8 cellular contexts compared by ENCODE assay signal in genomic region chr10:73591935-73592699, GRCh38. TPM values are rescaled to one million over a fixed set of nuclear protein-coding genes. Genes with fewer than 3 reads are reported as not detected.
DNase-seq lines count a peak whose midpoint lies in the region; ATAC-seq lines count a peak whose summit lies in the region.

No MANE protein-coding gene starts in this region.

- in situ Hi-C loops in GM23248 (cut with MboI), result no loop called here

- H2AFZ ChIP-seq in GM23248, result peak overlapping the region; percentile 52

- H3K36me3 Mint-ChIP-seq in stimulated activated effector memory CD8-positive, alpha-beta T cell treated with anti-CD3 and anti-CD28 coated beads, Interleukin-12 subunit alpha, Interleukin-12 subunit beta, amount 100 ng/mL, for 72 hours, result no peaks in the 10 kb centered on the region

- H3K9me2 ChIP-seq in GM23248 (ENCODE audit: insufficient read depth), result no peaks in the 10 kb centered on the region

- peak; percentile 43 for ATAC-seq in stimulated activated effector memory CD8-positive, alpha-beta T cell treated with anti-CD3 and anti-CD28 coated beads, Interleukin-12 subunit alpha, Interleukin-12 subunit beta, amount 100 ng/mL, for 72 hours
- ATAC-seq in GM18868 (IDR thresholded peaks at IDR 0.05; ENCODE audit: unreplicated experiment), result no peak
- no peak for ATAC-seq in GM19463 (IDR thresholded peaks at IDR 0.05; ENCODE audit: unreplicated experiment)

- no peaks in the 10 kb centered on the region for H4K20me1 ChIP-seq in BLaER1
- H4K20me1 ChIP-seq in GM23248 (ENCODE audit: insufficient read depth), result no peaks in the 10 kb centered on the region

- no peaks in the 10 kb centered on the region for H3K36me3 ChIP-seq in BLaER1
- no peaks in the 10 kb centered on the region for H3K36me3 ChIP-seq in GM23248 (ENCODE audit: low read depth)
- H3K36me3 ChIP-seq in NT2/D1 (ENCODE audit: insufficient read depth, insufficient read length, low read length), result no peaks in the 10 kb centered on the region

- no peak overlapping the region; the same call in 1 of the 2 replicates for H3K9ac ChIP-seq in BLaER1
- H3K9ac ChIP-seq in GM23248, result peak overlapping the region; percentile 48
- H3K9ac ChIP-seq in NT2/D1 (ENCODE audit: insufficient read length, low read depth), result no peak overlapping the region

- H3K4me1 Mint-ChIP-seq in stimulated activated effector memory CD8-positive, alpha-beta T cell treated with anti-CD3 and anti-CD28 coated beads, Interleukin-12 subunit alpha, Interleukin-12 subunit beta, amount 100 ng/mL, for 72 hours, result peaks cover 13% of the 10 kb centered on the region

- no peaks in the 10 kb centered on the region for H3K9me3 ChIP-seq in BLaER1
- no peaks in the 10 kb centered on the region for H3K9me3 ChIP-seq in GM23248 (ENCODE audit: low read depth)
- H3K9me3 ChIP-seq in NT2/D1 (ENCODE audit: insufficient read depth, low read length), result no peaks in the 10 kb centered on the region

- peak overlapping the region; percentile 42 for H3K4me3 Mint-ChIP-seq in stimulated activated effector memory CD8-positive, alpha-beta T cell treated with anti-CD3 and anti-CD28 coated beads, Interleukin-12 subunit alpha, Interleukin-12 subunit beta, amount 100 ng/mL, for 72 hours

- H3F3A ChIP-seq in GM23248 (ENCODE audit: insufficient read depth), result peaks cover 17% of the 10 kb centered on the region; the same call in 1 of the 2 replicates

- H3K4me3 ChIP-seq in BLaER1, result no peak overlapping the region
- H3K4me3 ChIP-seq in GM23248, result peak overlapping the region; percentile 33
- H3K4me3 ChIP-seq in NT2/D1 (ENCODE audit: insufficient read length, low read depth), result no peak overlapping the region

- 59 to 75% methylated on average over 3 of the region's 3 CpGs for WGBS in GM23248 (ENCODE audit: low coverage in 1 of 2, low lambda C conversion rate in 2 of 2, missing lambda C conversion rate in 2 of 2), 2 experiments

- no peaks in the 10 kb centered on the region for H3K27me3 ChIP-seq in BLaER1
- no peaks in the 10 kb centered on the region for H3K27me3 ChIP-seq in GM23248 (replicated peaks; ENCODE audit: insufficient read depth)
- H3K27me3 ChIP-seq in NT2/D1 (ENCODE audit: insufficient read depth, insufficient read length), result no peaks in the 10 kb centered on the region

- H3K27ac ChIP-seq in BLaER1 (no peak overlapping the region), GM23248 (peak overlapping the region; percentile 37)

- H3K27ac Mint-ChIP-seq in stimulated activated effector memory CD8-positive, alpha-beta T cell treated with anti-CD3 and anti-CD28 coated beads, Interleukin-12 subunit alpha, Interleukin-12 subunit beta, amount 100 ng/mL, for 72 hours, result peak overlapping the region; percentile 77

- DNase-seq in GM23248, result peak; percentile 16
- peak; percentile 63 for DNase-seq in NT2/D1 (ENCODE audit: low read depth, low spot score)
- DNase-seq in cerebellar cortex (ENCODE audit: low spot score), result peak; percentile 18
- peak; percentile 67 for DNase-seq in kidney glomerular epithelial cell (lab: John Stamatoyannopoulos, UW)
- DNase-seq in stimulated activated effector memory CD8-positive, alpha-beta T cell treated with anti-CD3 and anti-CD28 coated beads, Interleukin-12 subunit alpha, Interleukin-12 subunit beta, amount 100 ng/mL, for 72 hours (ENCODE audit: low spot score in 2 of 2), result no peak

- H3K9me3 Mint-ChIP-seq in stimulated activated effector memory CD8-positive, alpha-beta T cell treated with anti-CD3 and anti-CD28 coated beads, Interleukin-12 subunit alpha, Interleukin-12 subunit beta, amount 100 ng/mL, for 72 hours, result no peaks in the 10 kb centered on the region

- H3K79me2 ChIP-seq in GM23248 (ENCODE audit: insufficient read depth), result no peaks in the 10 kb centered on the region

- H3K4me1 ChIP-seq in BLaER1, result peaks cover 18% of the 10 kb centered on the region
- peaks cover 39% of the 10 kb centered on the region for H3K4me1 ChIP-seq in GM23248 (ENCODE audit: insufficient read depth)
- H3K4me1 ChIP-seq in NT2/D1 (ENCODE audit: insufficient read depth, insufficient read length), result no peaks in the 10 kb centered on the region

- peak overlapping the region; percentile 58 for H3K4me2 ChIP-seq in BLaER1
- peak overlapping the region; percentile 49 for H3K4me2 ChIP-seq in GM23248 (ENCODE audit: unreplicated experiment)

RNA-seq across cellular contexts. Expression of gene USP54, which starts 1.0 kb away (rescaled TPM):
- total RNA-seq in GM23248 (2014; rRNA removed; shearing (Covaris generic)), result 4.2 and 18.5 TPM in 2 replicates
- polyA plus RNA-seq in GM23248 (2016; fragmentation: Nextera tagmentation; extraction: Ambion mirVana), result 4.0 and 6.8 TPM in 2 replicates

RNA-seq across cellular contexts. Expression of gene MYOZ1, which starts 49.2 kb away (rescaled TPM):
- 0.32 TPM in 1 of 2 replicates, not detected in the other for total RNA-seq in GM23248 (2014; rRNA removed; shearing (Covaris generic))
- 0.39 and 0.44 TPM in 2 replicates for polyA plus RNA-seq in GM23248 (2016; fragmentation: Nextera tagmentation; extraction: Ambion mirVana)

Comparison
In these comparisons a context has a peak if more than half of its experiments do, and no peak if none do; other contexts are left out.
1. DNase-seq: peak in GM23248 (single experiment), NT2/D1 (single experiment), cerebellar cortex (single experiment) and kidney glomerular epithelial cell (single experiment); none in stimulated activated effector memory CD8-positive, alpha-beta T cell treated with anti-CD3 and anti-CD28 coated beads, Interleukin-12 subunit alpha, Interleukin-12 subunit beta, amount 100 ng/mL, for 72 hours (0 of 2).